Comparison of ENCODE assay signal across 8 cellular contexts in the genomic region with DNA sequence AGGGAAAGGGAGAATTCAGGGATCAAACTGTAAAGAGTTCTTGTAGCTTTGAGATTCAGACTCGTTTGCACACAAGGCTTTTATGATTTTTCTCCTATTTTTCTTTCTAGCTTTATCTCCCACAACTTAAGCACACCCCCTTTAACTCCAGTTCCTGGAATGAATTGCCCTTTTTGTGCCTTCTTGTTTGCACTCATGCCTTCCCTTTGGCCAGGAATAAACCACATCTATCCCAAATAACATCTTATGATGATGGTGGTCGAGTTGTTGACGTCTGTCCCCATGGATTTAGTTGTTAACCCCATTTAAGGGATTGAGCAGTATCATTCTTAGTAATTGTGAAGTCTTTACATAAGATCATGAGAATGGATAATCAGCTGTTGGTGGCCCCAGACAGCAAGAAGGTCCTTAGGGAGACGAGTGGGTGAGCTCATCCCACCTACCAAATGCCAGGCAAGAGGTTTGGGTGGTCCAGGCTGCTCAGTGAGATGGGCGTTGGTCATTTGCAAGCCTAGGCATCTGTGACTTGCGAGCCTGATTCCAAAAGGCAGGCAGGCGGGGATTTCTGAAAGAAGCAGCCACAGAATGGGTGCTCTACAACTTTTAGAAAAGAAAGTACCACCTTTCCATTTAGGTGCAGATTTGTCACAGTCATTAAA. TPM values are rescaled to one million over a fixed set of nuclear protein-coding genes. Genes with fewer than 3 reads are reported as not detected.
DNase-seq lines count a peak whose midpoint lies in the region; ATAC-seq and TF ChIP-seq lines count a peak whose summit lies in the region.

No MANE protein-coding gene starts in this region.

- peak overlapping the region; percentile 2 to 60 (median 33) for H3K27ac Mint-ChIP-seq in CD4-positive, CD25-positive, alpha-beta regulatory T cell

- peaks cover 11% of the 10 kb centered on the region for H3K36me3 Mint-ChIP-seq in CD4-positive, CD25-positive, alpha-beta regulatory T cell

- H3K14ac ChIP-seq in neuronal stem cell (ENCODE audit: low read length), result no peak overlapping the region

- no peak overlapping the region for H2BK5ac ChIP-seq in neuronal stem cell (ENCODE audit: low read length)

- H3K4me3 ChIP-seq in CD4-positive, CD25-positive, alpha-beta regulatory T cell (ENCODE audit: low read depth, low read length), result peak overlapping the region; percentile 83
- H3K4me3 ChIP-seq in MM.1S (ENCODE audit: low read length), result peak overlapping the region; percentile 24; the same call in 1 of the 2 replicates
- H3K4me3 ChIP-seq in ectodermal cell (ENCODE audit: insufficient read depth, low read depth, low read length), result peak overlapping the region; percentile 77
- peak overlapping the region in 1 of 2 donors; percentile 66 for H3K4me3 ChIP-seq in neuronal stem cell (ENCODE audit: low read length in 2 of 2)

- H2BK120ac ChIP-seq in neuronal stem cell (ENCODE audit: low read depth, low read length), result no peak overlapping the region

- H3K4me2 ChIP-seq in MM.1S (ENCODE audit: low read depth, low read length) (peak overlapping the region; percentile 60), neuronal stem cell (ENCODE audit: insufficient read depth, low read length, poor library complexity, severe bottlenecking) (peak overlapping the region; percentile 37)

- H3K4me1 ChIP-seq in CD4-positive, CD25-positive, alpha-beta regulatory T cell (ENCODE audit: control insufficient read depth, insufficient read depth, low read length, poor library complexity, severe bottlenecking), result peaks cover 46% of the 10 kb centered on the region
- H3K4me1 ChIP-seq in MM.1S (ENCODE audit: low read length) (peaks cover 25% of the 10 kb centered on the region), ectodermal cell (ENCODE audit: control insufficient read depth, insufficient read depth, low read length) (peaks cover 19% of the 10 kb centered on the region), neuronal stem cell (ENCODE audit: control insufficient read depth in 2 of 2, insufficient read depth in 1 of 2, low read depth in 1 of 2, low read length in 2 of 2) (peaks cover 14 to 17% of the 10 kb centered on the region in 2 donors)

- H4K8ac ChIP-seq in neuronal stem cell (ENCODE audit: low read depth, low read length), result no peak overlapping the region

- no peak for DNase-seq in CD4-positive, CD25-positive, alpha-beta regulatory T cell
- no peak for DNase-seq in MM.1S
- DNase-seq in neuronal stem cell (ENCODE audit: low spot score), result no peak
- no peak for DNase-seq in NCI-H774 (lab: John Stamatoyannopoulos, UW)
- DNase-seq in stimulated activated CD8-positive, alpha-beta memory T cell treated with anti-CD3 and anti-CD28 coated beads, Interleukin-4, amount 100 ng/mL, for 48 hours, result no peak
- no peak for DNase-seq in substantia nigra (lab: John Stamatoyannopoulos, UW)
- no peak for DNase-seq in GOT3 (lab: John Stamatoyannopoulos, UW)

- H3K79me1 ChIP-seq in neuronal stem cell (ENCODE audit: low read depth, low read length), result peaks cover 13% of the 10 kb centered on the region

- H3K79me2 ChIP-seq in MM.1S (ENCODE audit: low read length), result peaks cover 64% of the 10 kb centered on the region

- no peaks in the 10 kb centered on the region for H3K9me3 Mint-ChIP-seq in CD4-positive, CD25-positive, alpha-beta regulatory T cell

- H2AFZ ChIP-seq in MM.1S (ENCODE audit: low read length) (no peak overlapping the region), neuronal stem cell (ENCODE audit: low read length) (no peak overlapping the region)

- H2BK15ac ChIP-seq in neuronal stem cell (ENCODE audit: low read length), result no peak overlapping the region

- no peak for ATAC-seq in CD4-positive, CD25-positive, alpha-beta regulatory T cell (ENCODE audit: low read depth in 2 of 2)

- no peak overlapping the region for H3K4ac ChIP-seq in neuronal stem cell (ENCODE audit: low read length)

- no peak overlapping the region for H3K18ac ChIP-seq in neuronal stem cell (ENCODE audit: low read length)

- peaks cover 33 to 64% (median 45%) of the 10 kb centered on the region in 4 donors for H3K4me1 Mint-ChIP-seq in CD4-positive, CD25-positive, alpha-beta regulatory T cell

- H3K27ac ChIP-seq in CD4-positive, CD25-positive, alpha-beta regulatory T cell (ENCODE audit: insufficient read depth, low read length, poor library complexity, severe bottlenecking), result no peak overlapping the region
- H3K27ac ChIP-seq in MM.1S (ENCODE audit: low read length) (no peak overlapping the region), ectodermal cell (ENCODE audit: insufficient read depth, low read depth, low read length, poor library complexity, severe bottlenecking) (no peak overlapping the region), neuronal stem cell (replicated peaks; ENCODE audit: low read length) (no peak overlapping the region), substantia nigra (ENCODE audit: low read depth, low read length, poor library complexity, severe bottlenecking) (no peak overlapping the region)

- TF ChIP-seq CTCF in MM.1S (IDR thresholded peaks at IDR 0.05; ENCODE audit: low read length), result no peak

- peaks cover 8% of the 10 kb centered on the region for H3F3A ChIP-seq in MM.1S (ENCODE audit: insufficient read depth, low read length)

- no peak overlapping the region for H4K91ac ChIP-seq in neuronal stem cell (ENCODE audit: low read depth, low read length, poor library complexity)

- H3K9ac ChIP-seq in MM.1S (ENCODE audit: low read length) (no peak overlapping the region), neuronal stem cell (ENCODE audit: low read depth, low read length, poor library complexity) (peak overlapping the region; percentile 30)

- H3K4me3 Mint-ChIP-seq in CD4-positive, CD25-positive, alpha-beta regulatory T cell, result peak overlapping the region; percentile 87 to 97 (median 94)

- H3K23ac ChIP-seq in neuronal stem cell (ENCODE audit: low read depth, low read length, poor library complexity), result no peak overlapping the region

- peaks cover 6% of the 10 kb centered on the region; the same call in 1 of the 2 replicates for H4K20me1 ChIP-seq in MM.1S (ENCODE audit: insufficient read depth, low read length)

- no peaks in the 10 kb centered on the region for H3K9me3 ChIP-seq in CD4-positive, CD25-positive, alpha-beta regulatory T cell (ENCODE audit: control insufficient read depth in 2 of 2, low read length in 2 of 2)
- H3K9me3 ChIP-seq in MM.1S (replicated peaks; ENCODE audit: insufficient read depth, low read length) (no peaks in the 10 kb centered on the region), ectodermal cell (ENCODE audit: control insufficient read depth, low read length) (no peaks in the 10 kb centered on the region), neuronal stem cell (replicated peaks in 1 of 2; ENCODE audit: control insufficient read depth in 2 of 2, insufficient read depth in 1 of 2, low read depth in 1 of 2, low read length in 2 of 2) (no peaks in the 10 kb centered on the region)

- H3K36me3 ChIP-seq in CD4-positive, CD25-positive, alpha-beta regulatory T cell (ENCODE audit: control insufficient read depth, insufficient read depth, low read length), result peaks cover 23% of the 10 kb centered on the region
- peaks cover 4% of the 10 kb centered on the region; the same call in 1 of the 2 replicates for H3K36me3 ChIP-seq in MM.1S (replicated peaks; ENCODE audit: insufficient read depth, low read length)
- no peaks in the 10 kb centered on the region for H3K36me3 ChIP-seq in ectodermal cell (ENCODE audit: control insufficient read depth, insufficient read depth, low read length)
- peaks cover 2 to 49% of the 10 kb centered on the region in 2 donors for H3K36me3 ChIP-seq in neuronal stem cell (replicated peaks in 1 of 2; ENCODE audit: control insufficient read depth in 2 of 2, insufficient read depth in 2 of 2, low read length in 2 of 2)

- WGBS in ectodermal cell, 2 experiments, result 76 to 79% methylated on average over 7 of the region's 7 CpGs
- WGBS in neuronal stem cell (ENCODE audit: extremely low coverage in 2 of 2, insufficient read length in 2 of 2, insufficient replicate concordance in 1 of 2), 2 donors, result no CpG with 5 or more reads among the region's 7 CpGs

- no peaks in the 10 kb centered on the region for H3K27me3 ChIP-seq in CD4-positive, CD25-positive, alpha-beta regulatory T cell (ENCODE audit: control insufficient read depth, insufficient read depth, low read length)
- no peaks in the 10 kb centered on the region for H3K27me3 ChIP-seq in MM.1S (replicated peaks; ENCODE audit: insufficient read depth, low read length)
- no peaks in the 10 kb centered on the region for H3K27me3 ChIP-seq in ectodermal cell (ENCODE audit: control insufficient read depth, insufficient read depth, low read length, poor library complexity, severe bottlenecking)
- no peaks in the 10 kb centered on the region for H3K27me3 ChIP-seq in neuronal stem cell (ENCODE audit: control insufficient read depth in 3 of 3, insufficient read depth in 3 of 3, low read depth in 1 of 3, low read length in 3 of 3)

- H3K9me2 ChIP-seq in MM.1S (replicated peaks; ENCODE audit: insufficient read depth, low read length), result no peaks in the 10 kb centered on the region

- H3K27me3 Mint-ChIP-seq in CD4-positive, CD25-positive, alpha-beta regulatory T cell, result peaks cover 14% of the 10 kb centered on the region

- H2BK12ac ChIP-seq in neuronal stem cell (ENCODE audit: low read length), result no peak overlapping the region

- no peak overlapping the region for H2AK5ac ChIP-seq in neuronal stem cell (ENCODE audit: low read depth, low read length)

RNA-seq across cellular contexts. Expression of gene WRNIP1, which starts 2.3 kb away (rescaled TPM):
- 31.5 TPM for total RNA-seq in CD4-positive, CD25-positive, alpha-beta regulatory T cell
- polyA plus RNA-seq in CD4-positive, CD25-positive, alpha-beta regulatory T cell, result 10 to 100 TPM; 29.6 to 36.7 (median 32.7) TPM
- polyA plus RNA-seq in ectodermal cell (2013, experiment 1 of 4), result 35.9 TPM
- 28.0 TPM for polyA plus RNA-seq in ectodermal cell (2013, experiment 2 of 4)
- polyA plus RNA-seq in ectodermal cell (2013, experiment 3 of 4), result 24.3 TPM
- 27.2 TPM for polyA plus RNA-seq in ectodermal cell (2013, experiment 4 of 4)
- 24.6 TPM for polyA plus RNA-seq in neuronal stem cell (2013, experiment 1 of 2)
- polyA plus RNA-seq in neuronal stem cell (2013, experiment 2 of 2), result 24.2 TPM

RNA-seq across cellular contexts. Expression of gene MYLK4, which starts 16.7 kb away (rescaled TPM):
- total RNA-seq in CD4-positive, CD25-positive, alpha-beta regulatory T cell, result 0.91 TPM
- under 1 TPM in 2 of 4 donors, not detected in 2; 0.20 to 0.37 TPM for polyA plus RNA-seq in CD4-positive, CD25-positive, alpha-beta regulatory T cell
- 0.50 TPM for polyA plus RNA-seq in ectodermal cell (2013, experiment 1 of 4)
- 0.48 TPM for polyA plus RNA-seq in ectodermal cell (2013, experiment 2 of 4)
- polyA plus RNA-seq in ectodermal cell (2013, experiment 3 of 4), result 0.21 TPM
- polyA plus RNA-seq in ectodermal cell (2013, experiment 4 of 4), result 0.20 TPM
- polyA plus RNA-seq in neuronal stem cell (2013, experiment 1 of 2), result 0.07 TPM
- polyA plus RNA-seq in neuronal stem cell (2013, experiment 2 of 2), result 0.08 TPM
